Comparison of ENCODE assay signal across 18 cellular contexts in genomic region chr9:123043081-123043939, GRCh38. TPM values are rescaled to one million over a fixed set of nuclear protein-coding genes. Genes with fewer than 3 reads are reported as not detected.
A peak's percentile ranks its signal among the peaks of the same experiment; 100 is the strongest.
DNase-seq lines count a peak whose midpoint lies in the region; ATAC-seq, FAIRE-seq and TF ChIP-seq lines count a peak whose summit lies in the region.
"Had no signal": no experiment of that assay in that cellular context is flagged by ENCODE, and none has a peak within 500 bp of the region (broad histone marks: within the 10 kb centered on the region; RNA-seq: fewer than 3 reads in every experiment).

No MANE protein-coding gene starts in this region.

- H3K27ac Mint-ChIP-seq in nephron progenitor cell: no peak overlapping the region
- H3K27ac Mint-ChIP-seq: B cell; CD4-positive, CD25-positive, alpha-beta regulatory T cell had no signal

- H3K9me2 ChIP-seq in Karpas-422 (replicated peaks; ENCODE audit: insufficient read depth, low read length): no peaks in the 10 kb centered on the region

- H3K36me3 Mint-ChIP-seq in nephron progenitor cell (ENCODE audit: low read depth): peaks cover 30% of the 10 kb centered on the region

- peak overlapping the region; percentile 28; the same call in 1 of the 2 replicates for H3K14ac ChIP-seq in IMR-90 (replicated peaks; ENCODE audit: low read depth, low read length)

- H2BK20ac ChIP-seq in IMR-90 (ENCODE audit: low read depth, low read length): 0 out of 2 replicates have a peak overlapping the region, but pooled peaks have one; percentile 46

- peak overlapping the region; percentile 54; the same call in 1 of the 2 replicates for H3K4ac ChIP-seq in IMR-90 (ENCODE audit: low read depth, low read length)

- peak overlapping the region; percentile 91 for H3K18ac ChIP-seq in IMR-90 (ENCODE audit: low read depth, low read length)

- H3K4me3 ChIP-seq in IMR-90 (ENCODE audit: insufficient read depth, low read depth, low read length) (no peak overlapping the region), K562 (no peak overlapping the region), gastroesophageal sphincter (no peak overlapping the region), urinary bladder (ENCODE audit: low read depth, low read length) (no peak overlapping the region), Karpas-422 (ENCODE audit: low read length) (no peak overlapping the region)

- H3K4me1 Mint-ChIP-seq in nephron progenitor cell: no peaks in the 10 kb centered on the region
- H3K4me1 Mint-ChIP-seq: B cell had no signal

- H3K9me3 ChIP-seq in IMR-90 (ENCODE audit: control insufficient read depth, insufficient read depth, low read length): peaks cover 2% of the 10 kb centered on the region
- H3K9me3 ChIP-seq in K562 (replicated peaks; ENCODE audit: control insufficient read depth, insufficient read depth, low read depth, low read length): no peaks in the 10 kb centered on the region
- H3K9me3 ChIP-seq in gastroesophageal sphincter: no peaks in the 10 kb centered on the region
- no peaks in the 10 kb centered on the region for H3K9me3 ChIP-seq in Karpas-422 (ENCODE audit: low read length)

- ATAC-seq in IMR-90 (ENCODE audit: low read depth) (no peak), K562 (no peak), gastroesophageal sphincter (no peak), GM18502 (IDR thresholded peaks at IDR 0.05; ENCODE audit: poor library complexity, unreplicated experiment) (no peak)

- FAIRE-seq in K562 (lab: Jason Lieb, UNC): no peak

- no peaks in the 10 kb centered on the region for H3K79me2 ChIP-seq in K562 (ENCODE audit: control insufficient read depth, insufficient read depth, low read length)
- H3K79me2 ChIP-seq in Karpas-422 (ENCODE audit: low read length): peaks cover 24% of the 10 kb centered on the region

- TF ChIP-seq RAD21 in IMR-90 (IDR thresholded peaks at IDR 0.05; ENCODE audit: low read length): no peak
- no peak for TF ChIP-seq RAD21 in K562 (CRISPR knock-in tag; conservative IDR thresholded peaks at IDR 0.05 in 1 of 2, IDR thresholded peaks at IDR 0.05 in 1 of 2)

- peak overlapping the region; percentile 36 to 50; a peak in 3 of 4 replicates for H4K8ac ChIP-seq in IMR-90 (ENCODE audit: low read depth in 2 of 2, low read length in 2 of 2)

- TF ChIP-seq EP300 in K562 (IDR thresholded peaks at IDR 0.05; ENCODE audit: low read length): no peak
- TF ChIP-seq EP300 in gastroesophageal sphincter (IDR thresholded peaks at IDR 0.05): no peak

- no TSS peak for BruUV-seq in IMR-90 (replicated peaks; lab: Mats Ljungman, UMichigan)
- BruUV-seq in K562 (replicated peaks; lab: Mats Ljungman, UMichigan): no TSS peak

- H2AK5ac ChIP-seq in IMR-90 (ENCODE audit: low read depth, low read length): peak overlapping the region; percentile 77; the same call in 1 of the 2 replicates

- H4K20me1 ChIP-seq in IMR-90 (ENCODE audit: insufficient read depth, low read length): no peaks in the 10 kb centered on the region
- no peaks in the 10 kb centered on the region for H4K20me1 ChIP-seq in K562 (replicated peaks; ENCODE audit: control insufficient read depth, insufficient read depth, low read length)
- H4K20me1 ChIP-seq in Karpas-422 (ENCODE audit: insufficient read depth, low read depth, low read length): no peaks in the 10 kb centered on the region

- H3K27me3 ChIP-seq in IMR-90 (ENCODE audit: control insufficient read depth, insufficient read depth, low read length) (no peaks in the 10 kb centered on the region), K562 (ENCODE audit: control insufficient read depth in 2 of 2, insufficient read depth in 2 of 2, low read length in 2 of 2) (no peaks in the 10 kb centered on the region), gastroesophageal sphincter (no peaks in the 10 kb centered on the region), Karpas-422 (ENCODE audit: low read length) (no peaks in the 10 kb centered on the region)

- H2AFZ ChIP-seq in IMR-90 (replicated peaks; ENCODE audit: low read length, poor library complexity) (no peak overlapping the region), K562 (ENCODE audit: low read depth, low read length) (no peak overlapping the region), Karpas-422 (ENCODE audit: low read length) (no peak overlapping the region)

- POLR2A ChIA-PET in IMR-90 (lab: Charles Lee; ENCODE audit: unreplicated experiment): no interaction called here
- POLR2A ChIA-PET in K562 (lab: Yijun Ruan, JAX): interaction anchor here (1.1 kb wide), 1 partner anchor 9 kb away, joined by 3 read pairs; no protein-coding TSS in a partner anchor

- H3K9ac ChIP-seq in IMR-90 (ENCODE audit: low read depth, low read length) (no peak overlapping the region), K562 (ENCODE audit: insufficient read depth in 1 of 2, low read depth in 2 of 2, low read length in 2 of 2) (no peak overlapping the region), Karpas-422 (ENCODE audit: low read length) (no peak overlapping the region)

- no peak overlapping the region for H2AK9ac ChIP-seq in IMR-90 (replicated peaks; ENCODE audit: low read depth, low read length, poor library complexity)

- H3K27ac ChIP-seq in IMR-90 (ENCODE audit: insufficient read depth, low read length): peak overlapping the region; percentile 76; the same call in 1 of the 2 replicates
- no peak overlapping the region for H3K27ac ChIP-seq in K562 (ENCODE audit: extremely low read depth, low read depth, low read length)
- H3K27ac ChIP-seq in gastroesophageal sphincter: peak overlapping the region; percentile 21 to 60 (median 46)
- peak overlapping the region; percentile 2 for H3K27ac ChIP-seq in urinary bladder (ENCODE audit: low read depth)
- H3K27ac ChIP-seq in Karpas-422 (ENCODE audit: low read length): no peak overlapping the region

- peaks cover 4% of the 10 kb centered on the region for H3K4me1 ChIP-seq in IMR-90 (ENCODE audit: control insufficient read depth, insufficient read depth, low read length)
- H3K4me1 ChIP-seq in K562 (replicated peaks in 1 of 2; ENCODE audit: control insufficient read depth in 2 of 2, insufficient read depth in 2 of 2, low read length in 2 of 2): no peaks in the 10 kb centered on the region
- H3K4me1 ChIP-seq in gastroesophageal sphincter: peaks cover 0 to 81% (median 12%) of the 10 kb centered on the region in 3 donors
- H3K4me1 ChIP-seq in urinary bladder (ENCODE audit: insufficient read depth): no peaks in the 10 kb centered on the region
- H3K4me1 ChIP-seq in Karpas-422 (ENCODE audit: low read length): no peaks in the 10 kb centered on the region

- peaks cover 11 to 12% of the 10 kb centered on the region in 2 experiments for H3K79me1 ChIP-seq in IMR-90 (ENCODE audit: low read depth in 1 of 2, low read length in 2 of 2)

- H3K4me2 ChIP-seq in IMR-90 (ENCODE audit: low read depth, low read length) (no peak overlapping the region), K562 (ENCODE audit: insufficient read depth, low read length) (no peak overlapping the region), Karpas-422 (ENCODE audit: low read depth, low read length, poor library complexity, severe bottlenecking) (no peak overlapping the region)

- H4K5ac ChIP-seq in IMR-90 (ENCODE audit: low read depth, low read length): peak overlapping the region; percentile 48; the same call in 1 of the 2 replicates

- WGBS in IMR-90 (ENCODE audit: extremely low coverage in 2 of 2, insufficient read length in 1 of 2), 2 experiments: 80% methylated on average over 1 of the region's 5 CpGs; no CpG with 5 or more reads in 1 of the 2 experiments
- WGBS in K562 (ENCODE audit: insufficient coverage, low coverage, missing lambda C conversion rate): 92% methylated on average over 4 of the region's 5 CpGs
- 85% methylated on average over 5 of the region's 5 CpGs for WGBS in gastroesophageal sphincter (ENCODE audit: low coverage in 1 of 2), 2 donors
- WGBS in urinary bladder: 92% methylated on average over 5 of the region's 5 CpGs

- no peak overlapping the region for H3K56ac ChIP-seq in IMR-90 (ENCODE audit: extremely low read depth, insufficient read depth, low read length)

- dilution Hi-C loops in IMR-90 (cut with HindIII; ENCODE audit: low sequenced_read_pairs, unreplicated experiment): no loop called here

- H3K9me3 Mint-ChIP-seq in nephron progenitor cell: peaks cover 12% of the 10 kb centered on the region

- H3K36me3 ChIP-seq in IMR-90 (ENCODE audit: control insufficient read depth, insufficient read depth, low read length) (peaks cover 2% of the 10 kb centered on the region), K562 (ENCODE audit: control insufficient read depth, insufficient read depth, low read length) (peaks cover 2% of the 10 kb centered on the region; the same call in 1 of the 3 replicates), gastroesophageal sphincter (peaks cover 0 to 11% of the 10 kb centered on the region in 2 donors), urinary bladder (ENCODE audit: insufficient read depth) (peaks cover 6% of the 10 kb centered on the region), Karpas-422 (ENCODE audit: insufficient read depth, low read length) (peaks cover 34% of the 10 kb centered on the region)

- CTCF ChIA-PET in IMR-90 (lab: Yijun Ruan, JAX): no interaction called here
- CTCF ChIA-PET in K562 (lab: Yijun Ruan, JAX; ENCODE audit: low intra/inter-chr PET ratio): no interaction called here

- H3K9me1 ChIP-seq in IMR-90 (ENCODE audit: insufficient read depth, low read length): no peaks in the 10 kb centered on the region
- no peaks in the 10 kb centered on the region for H3K9me1 ChIP-seq in K562 (ENCODE audit: control insufficient read depth, insufficient read depth, low read length)

- no peak overlapping the region for H3K4me3 Mint-ChIP-seq in nephron progenitor cell
- H3K4me3 Mint-ChIP-seq: B cell had no signal

- H2BK5ac ChIP-seq in IMR-90 (ENCODE audit: low read depth, low read length, poor library complexity, severe bottlenecking): peak overlapping the region; percentile 24

- no peak for DNase-seq in IMR-90
- no peak for DNase-seq in K562 (ENCODE audit: extremely low read depth in 1 of 4, low spot score in 3 of 4)
- no peak for DNase-seq in Karpas-422
- DNase-seq in nephron progenitor cell: no peak
- DNase-seq: Calu3; CD4-positive, CD25-positive, alpha-beta regulatory T cell; DMS79; GOT3; NCI-H187 treated with DMSO at 0.1 percent for 48 hours; NCI-H345; NCI-H526 treated with DMSO at 0.1 percent for 48 hours; SIG-M5 had no signal

- no peaks in the 10 kb centered on the region for H3K27me3 Mint-ChIP-seq in nephron progenitor cell (ENCODE audit: low read depth, poor library complexity)
- H3K27me3 Mint-ChIP-seq: B cell; CD4-positive, CD25-positive, alpha-beta regulatory T cell had no signal

- TF ChIP-seq CTCF in IMR-90 (conservative IDR thresholded peaks at IDR 0.05; ENCODE audit: low read depth, low read length): no peak
- TF ChIP-seq CTCF in K562 (IDR thresholded peaks at IDR 0.05 in 2 of 3, conservative IDR thresholded peaks at IDR 0.05 in 1 of 3; ENCODE audit: insufficient read depth in 2 of 3, low read depth in 1 of 3, low read length in 3 of 3): no peak
- TF ChIP-seq CTCF in gastroesophageal sphincter (IDR thresholded peaks at IDR 0.05): no peak
- no peak for TF ChIP-seq CTCF in nephron progenitor cell (IDR thresholded peaks at IDR 0.05)

- in situ Hi-C loops in IMR-90 (cut with MboI; ENCODE audit: low sequenced_read_pairs) (no loop called here), K562 (cut with MboI) (no loop called here)

- H2BK120ac ChIP-seq in IMR-90 (ENCODE audit: low read depth, low read length): peak overlapping the region; percentile 41; the same call in 1 of the 2 replicates

- TF ChIP-seq POLR2A in IMR-90 (IDR thresholded peaks at IDR 0.05; ENCODE audit: low read depth, low read length) (no peak), K562 (conservative IDR thresholded peaks at IDR 0.05) (no peak), gastroesophageal sphincter (IDR thresholded peaks at IDR 0.05) (no peak)

- intact Hi-C loops in IMR-90 (cut with micrococcal nuclease) (no loop called here), K562 (cut with micrococcal nuclease) (no loop called here)

- no peak overlapping the region for H3K23ac ChIP-seq in IMR-90 (ENCODE audit: low read depth, low read length)

- H2BK15ac ChIP-seq in IMR-90 (ENCODE audit: low read depth, low read length): peak overlapping the region; percentile 97; the same call in 1 of the 3 replicates

- peak overlapping the region; percentile 46 for H4K91ac ChIP-seq in IMR-90 (ENCODE audit: insufficient read depth, low read depth, low read length)

RNA-seq across cellular contexts. Expression of gene GPR21, which starts 9.8 kb away (rescaled TPM):
- total RNA-seq in IMR-90 (2012; rRNA removed): 0.28 and 0.90 TPM in 2 replicates
- polyA plus RNA-seq in IMR-90 (2012; rRNA removed): not detected in 2 replicates
- 0.11 TPM in 1 of 2 replicates, not detected in the other for polyA plus RNA-seq in IMR-90 (2012; cell fraction: cytosol; rRNA removed)
- 0.22 and 0.58 TPM in 2 replicates for polyA plus RNA-seq in IMR-90 (2012; cell fraction: nucleus; rRNA removed; ENCODE audit: low replicate concordance)
- total RNA-seq in K562 (2011; cell fraction: chromatin; rRNA removed; ENCODE audit: low replicate concordance): 2.8 and 10.7 TPM in 2 replicates
- total RNA-seq in K562 (2011; cell fraction: nucleolus; rRNA removed): 1.8 and 3.8 TPM in 2 replicates
- 7.3 and 13.7 TPM in 2 replicates for total RNA-seq in K562 (2011; cell fraction: nucleoplasm; rRNA removed)
- 0.24 TPM in 1 of 2 replicates, not detected in the other for total RNA-seq in K562 (2014; rRNA removed)
- 0.36 and 0.67 TPM in 2 replicates for total RNA-seq in K562 (2014; rRNA removed; fragmentation: Illumina TruSeq; extraction: Trizol)
- 0.75 and 0.83 TPM in 2 replicates for total RNA-seq in K562 (2015; rRNA removed; fragmentation: Illumina TruSeq; extraction: Trizol)
- 0.16 TPM in 1 of 2 replicates, not detected in the other for total RNA-seq in K562 (2021)
- polyA plus RNA-seq in K562 (2011; rRNA removed): 0.27 TPM in 1 of 2 replicates, not detected in the other
- polyA plus RNA-seq in K562 (2011; cell fraction: cytosol; rRNA removed): 0.09 TPM in 1 of 2 replicates, not detected in the other
- polyA plus RNA-seq in K562 (2011; cell fraction: nucleus; rRNA removed): 1.1 and 2.2 TPM in 2 replicates
- not detected in 2 replicates for polyA plus RNA-seq in K562 (2012)
- not detected in 2 replicates for polyA plus RNA-seq in K562 (2014; fragmentation: Illumina TruSeq; extraction: Trizol)
- not detected for polyA plus RNA-seq in K562 (2014; fragmentation: Nextera tagmentation; extraction: Ambion mirVana)
- 0.15 TPM in 1 of 2 replicates, not detected in the other for polyA plus RNA-seq in K562 (2014; rRNA removed)
- polyA minus RNA-seq in K562 (2011; rRNA and poly(A)+ RNA removed): 5.1 and 6.2 TPM in 2 replicates
- polyA minus RNA-seq in K562 (2011; cell fraction: cytosol; rRNA and poly(A)+ RNA removed): not detected in 2 replicates
- 6.0 and 7.4 TPM in 2 replicates for polyA minus RNA-seq in K562 (2011; cell fraction: nucleus; rRNA and poly(A)+ RNA removed)
- 1 to 10 TPM in 3 of 4 donors, under 1 TPM in 1; 0.39 to 4.2 (median 3.2) TPM for total RNA-seq in gastroesophageal sphincter
- 7.7 TPM for total RNA-seq in urinary bladder
- not detected for polyA plus RNA-seq in urinary bladder
- 0.54 and 16.8 TPM in 2 replicates for total RNA-seq in Karpas-422 (2014; rRNA removed; shearing (Covaris generic); ENCODE audit: low replicate concordance)
- total RNA-seq: G401, RPMI7951 had no signal
- polyA plus RNA-seq: CD4-positive, CD25-positive, alpha-beta regulatory T cell had no signal

Comparison
In these comparisons a context has a peak if more than half of its experiments do, and no peak if none do; other contexts are left out.
1. H3K27ac ChIP-seq: peak in IMR-90 (single experiment), gastroesophageal sphincter (4 of 4) and urinary bladder (single experiment); none in K562 (single experiment) and Karpas-422 (single experiment).